1 cellular context compared by ENCODE assay signal in the genomic region with DNA sequence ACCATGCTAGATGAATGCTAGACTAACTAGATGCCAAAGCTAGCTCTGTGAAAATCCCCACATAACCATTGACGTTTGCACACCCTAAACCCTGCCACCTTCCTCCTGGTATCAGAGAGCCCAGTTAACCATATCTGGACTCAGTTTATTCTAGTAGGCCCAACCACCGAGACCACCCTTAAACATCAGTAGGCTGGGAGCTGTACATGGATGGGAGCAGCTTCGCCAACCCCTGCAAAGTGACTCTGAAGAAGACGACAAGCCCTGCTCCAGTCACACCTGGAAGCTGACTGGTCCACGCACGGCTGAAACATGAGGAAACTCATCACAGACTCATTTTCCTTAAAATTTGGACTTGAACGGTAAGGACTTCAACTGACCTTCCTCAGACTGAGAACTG.
TF ChIP-seq lines count a peak whose summit lies in the region.

No MANE protein-coding gene starts in this region.

TF ChIP-seq in GM12878, 131 proteins besides CTCF, POLR2A, EP300 and RAD21:
- no peak for TF ChIP-seq TCF12 (IDR thresholded peaks at IDR 0.05; ENCODE audit: low read depth, low read length)
- no peak for TF ChIP-seq ZZZ3 (IDR thresholded peaks at IDR 0.05; ENCODE audit: control insufficient read depth, insufficient read length, low read depth)
- TF ChIP-seq, protein P1, sequence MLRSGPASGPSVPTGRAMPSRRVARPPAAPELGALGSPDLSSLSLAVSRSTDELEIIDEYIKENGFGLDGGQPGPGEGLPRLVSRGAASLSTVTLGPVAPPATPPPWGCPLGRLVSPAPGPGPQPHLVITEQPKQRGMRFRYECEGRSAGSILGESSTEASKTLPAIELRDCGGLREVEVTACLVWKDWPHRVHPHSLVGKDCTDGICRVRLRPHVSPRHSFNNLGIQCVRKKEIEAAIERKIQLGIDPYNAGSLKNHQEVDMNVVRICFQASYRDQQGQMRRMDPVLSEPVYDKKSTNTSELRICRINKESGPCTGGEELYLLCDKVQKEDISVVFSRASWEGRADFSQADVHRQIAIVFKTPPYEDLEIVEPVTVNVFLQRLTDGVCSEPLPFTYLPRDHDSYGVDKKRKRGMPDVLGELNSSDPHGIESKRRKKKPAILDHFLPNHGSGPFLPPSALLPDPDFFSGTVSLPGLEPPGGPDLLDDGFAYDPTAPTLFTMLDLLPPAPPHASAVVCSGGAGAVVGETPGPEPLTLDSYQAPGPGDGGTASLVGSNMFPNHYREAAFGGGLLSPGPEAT (IDR thresholded peaks at IDR 0.05; ENCODE audit: low read depth): no peak
- TF ChIP-seq GATAD2B (conservative IDR thresholded peaks at IDR 0.05; ENCODE audit: low read depth): no peak
- TF ChIP-seq TAF1 (IDR thresholded peaks at IDR 0.05; ENCODE audit: borderline replicate concordance, low read depth, low read length): no peak
- no peak for TF ChIP-seq NR2C1 (IDR thresholded peaks at IDR 0.05)
- TF ChIP-seq JUNB (IDR thresholded peaks at IDR 0.05): no peak
- TF ChIP-seq CHD1 (IDR thresholded peaks at IDR 0.05; ENCODE audit: low read depth, low read length): no peak
- no peak for TF ChIP-seq JUND (IDR thresholded peaks at IDR 0.05; ENCODE audit: low read depth, low read length)
